Comparison of ENCODE assay signal across 8 cellular contexts in the genomic region with DNA sequence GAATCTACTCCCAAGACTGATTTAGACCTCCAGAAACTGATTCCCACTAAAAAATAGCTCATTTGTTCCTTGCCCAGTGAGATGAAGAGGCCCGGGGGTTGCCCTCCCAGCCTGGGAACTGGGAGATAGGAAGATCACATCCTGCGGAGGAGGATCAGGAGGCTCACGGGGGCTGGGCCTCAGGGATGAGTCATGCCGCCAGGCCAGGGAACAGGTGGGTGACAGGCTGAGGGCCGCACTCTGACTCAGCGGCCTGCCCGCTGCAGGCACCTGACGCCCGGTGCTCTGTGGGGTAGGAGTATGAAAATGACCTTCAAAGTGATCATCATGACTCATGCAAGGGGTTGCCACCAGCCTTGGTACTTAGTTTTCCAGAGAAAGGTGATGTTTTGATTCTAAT.
DNase-seq lines count a peak whose midpoint lies in the region; ATAC-seq and TF ChIP-seq lines count a peak whose summit lies in the region.

No MANE protein-coding gene starts in this region.

- DNase-seq in T-helper 22 cell (ENCODE audit: low read depth) (peak; percentile 32), iPS-NIHi11 (ENCODE audit: low spot score) (peak; percentile 78), SW 1271 (lab: John Stamatoyannopoulos, UW) (no peak), midbrain (lab: John Stamatoyannopoulos, UW) (no peak), left ventricle myocardium inferior (no peak), MG63 (no peak)

- H3K36me3 ChIP-seq in left ventricle myocardium inferior (no peaks in the 10 kb centered on the region), MG63 (no peaks in the 10 kb centered on the region)

- H3K27ac ChIP-seq in left ventricle myocardium inferior (replicated peaks), result no peak overlapping the region

- ATAC-seq in GM18870 (IDR thresholded peaks at IDR 0.05; ENCODE audit: unreplicated experiment) (peak; percentile 86), HG02870 (IDR thresholded peaks at IDR 0.05; ENCODE audit: unreplicated experiment) (peak; percentile 84)

- H3K27me3 ChIP-seq in left ventricle myocardium inferior (ENCODE audit: low read depth), result peaks cover 57% of the 10 kb centered on the region
- H3K27me3 ChIP-seq in MG63, result no peaks in the 10 kb centered on the region

- H3K4me3 ChIP-seq in left ventricle myocardium inferior (no peak overlapping the region), MG63 (no peak overlapping the region)

- TF ChIP-seq CTCF in left ventricle myocardium inferior (IDR thresholded peaks at IDR 0.05; ENCODE audit: borderline replicate concordance), result no peak

- intact Hi-C loops in left ventricle myocardium inferior (cut with micrococcal nuclease), result no loop called here

- H3K9me3 ChIP-seq in left ventricle myocardium inferior (replicated peaks) (no peaks in the 10 kb centered on the region), MG63 (no peaks in the 10 kb centered on the region)

- no peaks in the 10 kb centered on the region for H3K4me1 ChIP-seq in left ventricle myocardium inferior

Comparison
In these comparisons a context has a peak if more than half of its experiments do, and no peak if none do; other contexts are left out.
1. DNase-seq: peak in T-helper 22 cell (single experiment) and iPS-NIHi11 (single experiment); none in SW 1271 (0 of 2), midbrain (single experiment), left ventricle myocardium inferior (single experiment) and MG63 (single experiment).